Comparison of ENCODE assay signal across 8 cellular contexts in genomic region chr7:101507791-101508252, GRCh38.
A peak's percentile ranks its signal among the peaks of the same experiment; 100 is the strongest.
DNase-seq lines count a peak whose midpoint lies in the region; ATAC-seq and TF ChIP-seq lines count a peak whose summit lies in the region.

No MANE protein-coding gene starts in this region.

- peaks cover 20% of the 10 kb centered on the region for H3K4me1 Mint-ChIP-seq in activated CD4-positive, alpha-beta memory T cell treated with anti-CD3 and anti-CD28 coated beads, Interleukin-2, amount 10 ng/mL, durations not matched to agents 7 days and 5 days

- H3K36me3 Mint-ChIP-seq in activated CD4-positive, alpha-beta memory T cell treated with anti-CD3 and anti-CD28 coated beads, Interleukin-2, amount 10 ng/mL, durations not matched to agents 7 days and 5 days (ENCODE audit: low read depth), result no peaks in the 10 kb centered on the region

- H3K36me3 ChIP-seq in aorta (ENCODE audit: control insufficient read depth in 1 of 2, insufficient read depth in 2 of 2, low read length in 1 of 2), result no peaks in the 10 kb centered on the region

- no peak for ATAC-seq in aorta (ENCODE audit: low FRiP score)

- no peaks in the 10 kb centered on the region for H3K9me3 ChIP-seq in aorta (ENCODE audit: control insufficient read depth, low read length)

- intact Hi-C loops in aorta (cut with DNase I), result no loop called here

- no peak overlapping the region for H3K27ac ChIP-seq in aorta (ENCODE audit: low read depth in 1 of 2, low read length in 2 of 2)

- no peaks in the 10 kb centered on the region for H3K9me3 Mint-ChIP-seq in activated CD4-positive, alpha-beta memory T cell treated with anti-CD3 and anti-CD28 coated beads, Interleukin-2, amount 10 ng/mL, durations not matched to agents 7 days and 5 days

- no peaks in the 10 kb centered on the region for H3K27me3 ChIP-seq in aorta (ENCODE audit: control insufficient read depth in 1 of 2, insufficient read depth in 2 of 2, low read length in 1 of 2)

- H3K4me1 ChIP-seq in aorta (ENCODE audit: control insufficient read depth in 1 of 2, insufficient read depth in 2 of 2, low read length in 2 of 2), result no peaks in the 10 kb centered on the region

- DNase-seq in AML-193 (lab: John Stamatoyannopoulos, UW) (peak; percentile 8 to 28), GM13976 (ENCODE audit: low spot score) (peak; percentile 54), NCI-H226 (peak; percentile 21), germinal center (ENCODE audit: low spot score) (peak; percentile 26), aorta (no peak), epidermal melanocyte (ENCODE audit: insufficient read length, low spot score) (no peak)
- peak; percentile 41 for DNase-seq in activated CD4-positive, alpha-beta memory T cell treated with anti-CD3 and anti-CD28 coated beads, Interleukin-2, amount 10 ng/mL, durations not matched to agents 7 days and 5 days
- peak; percentile 12 to 58 (median 20) for DNase-seq in stimulated activated CD4-positive, alpha-beta T cell treated with anti-CD3 and anti-CD28 coated beads, Interleukin-12 subunit alpha, Interleukin-12 subunit beta, amount 100 ng/mL, for 48 hours (ENCODE audit: low read depth in 2 of 3, low spot score in 1 of 3)

- POLR2A ChIA-PET in activated CD4-positive, alpha-beta memory T cell treated with anti-CD3 and anti-CD28 coated beads, Interleukin-2, amount 10 ng/mL, durations not matched to agents 7 days and 5 days (lab: Charles Lee), result no interaction called here

- CTCF ChIA-PET in activated CD4-positive, alpha-beta memory T cell treated with anti-CD3 and anti-CD28 coated beads, Interleukin-2, amount 10 ng/mL, durations not matched to agents 7 days and 5 days (lab: Charles Lee), result interaction anchor here (0.9 to 1.5 kb wide), 2 partner anchors 143 to 152 kb away, joined by 3 to 8 read pairs; no protein-coding TSS in a partner anchor

- peaks cover 9% of the 10 kb centered on the region for H3K27me3 Mint-ChIP-seq in activated CD4-positive, alpha-beta memory T cell treated with anti-CD3 and anti-CD28 coated beads, Interleukin-2, amount 10 ng/mL, durations not matched to agents 7 days and 5 days

- H3K4me3 ChIP-seq in aorta (ENCODE audit: low read length in 2 of 2), result no peak overlapping the region

- WGBS in aorta, 2 donors, result 27% methylated on average over 9 of the region's 9 CpGs

- H3K4me3 Mint-ChIP-seq in activated CD4-positive, alpha-beta memory T cell treated with anti-CD3 and anti-CD28 coated beads, Interleukin-2, amount 10 ng/mL, durations not matched to agents 7 days and 5 days, result no peak overlapping the region

- peak; percentile 14 for TF ChIP-seq CTCF in GM13976 (IDR thresholded peaks at IDR 0.05; ENCODE audit: borderline replicate concordance, control extremely low read depth, extremely low read depth, insufficient read depth, missing control alignments)

- no peak overlapping the region for H3K27ac Mint-ChIP-seq in activated CD4-positive, alpha-beta memory T cell treated with anti-CD3 and anti-CD28 coated beads, Interleukin-2, amount 10 ng/mL, durations not matched to agents 7 days and 5 days

- in situ Hi-C loops in GM13976 (cut with MboI; ENCODE audit: low sequenced_read_pairs, unreplicated experiment), result no loop called here

Comparison
In these comparisons a context has a peak if more than half of its experiments do, and no peak if none do; other contexts are left out.
1. DNase-seq: peak in AML-193 (2 of 2), GM13976 (single experiment), NCI-H226 (single experiment), activated CD4-positive, alpha-beta memory T cell treated with anti-CD3 and anti-CD28 coated beads, Interleukin-2, amount 10 ng/mL, durations not matched to agents 7 days and 5 days (single experiment), germinal center (single experiment) and stimulated activated CD4-positive, alpha-beta T cell treated with anti-CD3 and anti-CD28 coated beads, Interleukin-12 subunit alpha, Interleukin-12 subunit beta, amount 100 ng/mL, for 48 hours (3 of 3); none in aorta (0 of 2) and epidermal melanocyte (single experiment).